ENCODE assay signal across 20 cellular contexts in genomic region chr6:41975276-41975675, GRCh38. TPM values are rescaled to one million over a fixed set of nuclear protein-coding genes. Genes with fewer than 3 reads are reported as not detected.
DNase-seq lines count a peak whose midpoint lies in the region; ATAC-seq lines count a peak whose summit lies in the region.
"Had no signal": no experiment of that assay in that cellular context is flagged by ENCODE, and none has a peak within 500 bp of the region (broad histone marks: within the 10 kb centered on the region; RNA-seq: fewer than 3 reads in every experiment).

No MANE protein-coding gene starts in this region.

- peak overlapping the region; percentile 3 for H3K9ac ChIP-seq in trophoblast cell (ENCODE audit: low read length)

- no peak for ATAC-seq in Right ventricle myocardium superior (ENCODE audit: poor library complexity)
- no peak for ATAC-seq in GM21723 (IDR thresholded peaks at IDR 0.05; ENCODE audit: unreplicated experiment)
- ATAC-seq: activated CD4-positive, CD25-positive, alpha-beta regulatory T cell treated with anti-CD3 and anti-CD28 coated beads, Interleukin-2, amount 50 U/mL, for 24 hours; gastrocnemius medialis; SK-N-SH treated with all-trans-retinoic acid at 6 μM for 48 hours; upper lobe of right lung had no signal

- H3K4ac ChIP-seq in trophoblast cell (ENCODE audit: low read depth, low read length): no peak overlapping the region

- peaks cover 19% of the 10 kb centered on the region for H3K36me3 Mint-ChIP-seq in activated CD4-positive, alpha-beta T cell treated with anti-CD3 and anti-CD28 coated beads, Interleukin-2, amount 10 ng/mL, durations not matched to agents 24 days and 14 days (ENCODE audit: low read depth)
- no peaks in the 10 kb centered on the region for H3K36me3 Mint-ChIP-seq in IgD-negative memory B cell
- peaks cover 17% of the 10 kb centered on the region for H3K36me3 Mint-ChIP-seq in activated naive CD8-positive, alpha-beta T cell treated with anti-CD3 and anti-CD28 coated beads for 36 hours

- H3K4me1 Mint-ChIP-seq in activated CD4-positive, alpha-beta T cell treated with anti-CD3 and anti-CD28 coated beads, Interleukin-2, amount 10 ng/mL, durations not matched to agents 24 days and 14 days: peaks cover 48% of the 10 kb centered on the region
- H3K4me1 Mint-ChIP-seq in IgD-negative memory B cell: peaks cover 32 to 52% (median 43%) of the 10 kb centered on the region in 3 donors
- H3K4me1 Mint-ChIP-seq in activated naive CD8-positive, alpha-beta T cell treated with anti-CD3 and anti-CD28 coated beads for 36 hours: peaks cover 73% of the 10 kb centered on the region

- no peak overlapping the region for H4K12ac ChIP-seq in trophoblast cell (ENCODE audit: low read depth, low read length)

- H2BK5ac ChIP-seq in trophoblast cell (ENCODE audit: low read depth, low read length, poor library complexity): no peak overlapping the region

- DNase-seq in activated CD4-positive, alpha-beta T cell treated with anti-CD3 and anti-CD28 coated beads, Interleukin-2, amount 10 ng/mL, durations not matched to agents 24 days and 14 days: no peak
- DNase-seq in activated CD4-positive, alpha-beta T cell treated with anti-CD3 and anti-CD28 coated beads for 1 hour: no peak
- DNase-seq in activated naive CD8-positive, alpha-beta T cell treated with anti-CD3 and anti-CD28 coated beads for 36 hours: no peak
- DNase-seq in trophoblast cell (no peak), NCI-H146 treated with DMSO at 0.1 percent for 48 hours (lab: John Stamatoyannopoulos, UW; ENCODE audit: unreplicated experiment) (no peak), Right ventricle myocardium superior (no peak)
- DNase-seq: 8988T; C1 segment of cervical spinal cord; cerebellar nuclear complex; gastrocnemius medialis; KG1; NCI-H2081 treated with DMSO at 0.1 percent for 48 hours; stimulated activated CD4-positive, alpha-beta T cell treated with anti-CD3 and anti-CD28 coated beads, Interleukin-1b, Interleukin-23, amount 100 ng/mL, for 48 hours; upper lobe of right lung had no signal

- peak overlapping the region; percentile 73 for H3K27ac Mint-ChIP-seq in activated CD4-positive, alpha-beta T cell treated with anti-CD3 and anti-CD28 coated beads, Interleukin-2, amount 10 ng/mL, durations not matched to agents 24 days and 14 days
- peak overlapping the region; percentile 25 to 82 (median 32) for H3K27ac Mint-ChIP-seq in IgD-negative memory B cell
- peak overlapping the region; percentile 87 for H3K27ac Mint-ChIP-seq in activated naive CD8-positive, alpha-beta T cell treated with anti-CD3 and anti-CD28 coated beads for 36 hours

- H2BK120ac ChIP-seq in trophoblast cell (ENCODE audit: insufficient read depth, low read length, poor library complexity): no peak overlapping the region

- no peak overlapping the region for H2AFZ ChIP-seq in trophoblast cell (ENCODE audit: insufficient read depth, low read length, poor library complexity)

- no peak overlapping the region for H4K91ac ChIP-seq in trophoblast cell (ENCODE audit: low read depth, low read length)

- H3K18ac ChIP-seq in trophoblast cell (ENCODE audit: low read length): no peak overlapping the region

- H3K27me3 Mint-ChIP-seq in activated CD4-positive, alpha-beta T cell treated with anti-CD3 and anti-CD28 coated beads, Interleukin-2, amount 10 ng/mL, durations not matched to agents 24 days and 14 days: no peaks in the 10 kb centered on the region
- H3K27me3 Mint-ChIP-seq in IgD-negative memory B cell: no peaks in the 10 kb centered on the region
- H3K27me3 Mint-ChIP-seq in activated naive CD8-positive, alpha-beta T cell treated with anti-CD3 and anti-CD28 coated beads for 36 hours: no peaks in the 10 kb centered on the region

- WGBS in trophoblast cell (ENCODE audit: extremely low coverage, insufficient coverage, insufficient read length): no CpG with 5 or more reads among the region's 4 CpGs

- peak overlapping the region; percentile 29 for H3K14ac ChIP-seq in trophoblast cell (ENCODE audit: low read length)

- intact Hi-C loops in activated CD4-positive, alpha-beta T cell treated with anti-CD3 and anti-CD28 coated beads, Interleukin-2, amount 10 ng/mL, durations not matched to agents 24 days and 14 days (cut with micrococcal nuclease): loop anchor here (5.0 kb wide), 1 partner anchor 37 kb away; no protein-coding TSS in a partner anchor
- intact Hi-C loops in Right ventricle myocardium superior (cut with DNase I): no loop called here

- peaks cover 3 to 4% of the 10 kb centered on the region in 2 experiments for H3K4me1 ChIP-seq in trophoblast cell (ENCODE audit: control insufficient read depth in 1 of 2, insufficient read depth in 2 of 2, low read length in 2 of 2)
- H3K4me1 ChIP-seq: ascending aorta had no signal

- peak overlapping the region; percentile 28 for H3K4me3 Mint-ChIP-seq in activated CD4-positive, alpha-beta T cell treated with anti-CD3 and anti-CD28 coated beads, Interleukin-2, amount 10 ng/mL, durations not matched to agents 24 days and 14 days
- H3K4me3 Mint-ChIP-seq in IgD-negative memory B cell: peak overlapping the region in 3 of 4 donors; percentile 17 to 60 (median 37)
- H3K4me3 Mint-ChIP-seq in activated naive CD8-positive, alpha-beta T cell treated with anti-CD3 and anti-CD28 coated beads for 36 hours: peak overlapping the region; percentile 72
- H3K4me3 Mint-ChIP-seq: neural crest cell had no signal

- H3K79me1 ChIP-seq in trophoblast cell (ENCODE audit: low read length): no peaks in the 10 kb centered on the region

- no peaks in the 10 kb centered on the region for H3K79me2 ChIP-seq in trophoblast cell (ENCODE audit: control insufficient read depth, insufficient read depth, low read length, poor library complexity)

- no peak overlapping the region for H3K4me3 ChIP-seq in trophoblast cell (ENCODE audit: low read depth, low read length)
- H3K4me3 ChIP-seq: ascending aorta, gastrocnemius medialis, upper lobe of right lung had no signal

- no peak overlapping the region for H3K27ac ChIP-seq in trophoblast cell (ENCODE audit: low read depth, low read length)
- H3K27ac ChIP-seq: ascending aorta, gastrocnemius medialis, upper lobe of right lung had no signal

- H3K27me3 ChIP-seq in trophoblast cell (ENCODE audit: insufficient read depth, low read length): no peaks in the 10 kb centered on the region
- H3K27me3 ChIP-seq: ascending aorta, gastrocnemius medialis, upper lobe of right lung had no signal

- no peak overlapping the region for H3K23ac ChIP-seq in trophoblast cell (ENCODE audit: low read length)

- no peak overlapping the region for H3K4me2 ChIP-seq in trophoblast cell (ENCODE audit: low read length)

- no peaks in the 10 kb centered on the region for H3K9me3 Mint-ChIP-seq in activated CD4-positive, alpha-beta T cell treated with anti-CD3 and anti-CD28 coated beads, Interleukin-2, amount 10 ng/mL, durations not matched to agents 24 days and 14 days
- H3K9me3 Mint-ChIP-seq in IgD-negative memory B cell: no peaks in the 10 kb centered on the region
- peaks cover 2% of the 10 kb centered on the region for H3K9me3 Mint-ChIP-seq in activated naive CD8-positive, alpha-beta T cell treated with anti-CD3 and anti-CD28 coated beads for 36 hours
- H3K9me3 Mint-ChIP-seq: neural crest cell had no signal

- H2BK12ac ChIP-seq in trophoblast cell (ENCODE audit: low read length): peak overlapping the region; percentile 24

- H3K9me3 ChIP-seq in trophoblast cell (ENCODE audit: insufficient read depth, low read depth, low read length): no peaks in the 10 kb centered on the region
- H3K9me3 ChIP-seq: ascending aorta, gastrocnemius medialis, upper lobe of right lung had no signal

- H3K36me3 ChIP-seq in trophoblast cell (ENCODE audit: control insufficient read depth in 1 of 2, insufficient read depth in 2 of 2, low read length in 2 of 2): no peaks in the 10 kb centered on the region
- H3K36me3 ChIP-seq: ascending aorta, gastrocnemius medialis, upper lobe of right lung had no signal

- no peak overlapping the region for H4K8ac ChIP-seq in trophoblast cell (ENCODE audit: low read depth, low read length)

- H2AK5ac ChIP-seq in trophoblast cell (ENCODE audit: low read length): no peak overlapping the region

RNA-seq across cellular contexts. Expression of gene CCND3, which starts 33.7 kb away (rescaled TPM):
- 483 and 491 TPM in 2 replicates for total RNA-seq in activated CD4-positive, alpha-beta T cell treated with anti-CD3 and anti-CD28 coated beads, Interleukin-2, amount 10 ng/mL, durations not matched to agents 24 days and 14 days
- 309 TPM for polyA plus RNA-seq in IgD-negative memory B cell
- 100 to 1,000 TPM; 396 to 403 TPM for total RNA-seq in activated naive CD8-positive, alpha-beta T cell treated with anti-CD3 and anti-CD28 coated beads for 36 hours
- polyA plus RNA-seq in trophoblast cell (2013): 46.7 and 49.4 TPM in 2 replicates
- total RNA-seq in Right ventricle myocardium superior: 42.3 TPM

RNA-seq across cellular contexts. Expression of gene BYSL, which starts 54.0 kb away (rescaled TPM):
- total RNA-seq in activated CD4-positive, alpha-beta T cell treated with anti-CD3 and anti-CD28 coated beads, Interleukin-2, amount 10 ng/mL, durations not matched to agents 24 days and 14 days: 79.6 and 81.4 TPM in 2 replicates
- polyA plus RNA-seq in IgD-negative memory B cell: 9.6 TPM
- 10 to 100 TPM; 75.7 to 79.1 TPM for total RNA-seq in activated naive CD8-positive, alpha-beta T cell treated with anti-CD3 and anti-CD28 coated beads for 36 hours
- polyA plus RNA-seq in trophoblast cell (2013): 23.5 and 24.5 TPM in 2 replicates
- 9.0 TPM for total RNA-seq in Right ventricle myocardium superior

RNA-seq across cellular contexts. Expression of gene MED20, which starts 54.3 kb away (rescaled TPM):
- total RNA-seq in activated CD4-positive, alpha-beta T cell treated with anti-CD3 and anti-CD28 coated beads, Interleukin-2, amount 10 ng/mL, durations not matched to agents 24 days and 14 days: 21.9 and 22.8 TPM in 2 replicates
- polyA plus RNA-seq in IgD-negative memory B cell: 9.8 TPM
- total RNA-seq in activated naive CD8-positive, alpha-beta T cell treated with anti-CD3 and anti-CD28 coated beads for 36 hours: 10 to 100 TPM; 19.8 to 22.3 TPM
- polyA plus RNA-seq in trophoblast cell (2013): 17.8 and 19.4 TPM in 2 replicates
- total RNA-seq in Right ventricle myocardium superior: 19.8 TPM

Comparison
In these comparisons a context has a peak if more than half of its experiments do, and no peak if none do; other contexts are left out.
1. H3K27ac Mint-ChIP-seq: peak in every context shown above with its lines; median percentile 87 in activated naive CD8-positive, alpha-beta T cell treated with anti-CD3 and anti-CD28 coated beads for 36 hours; 73 in activated CD4-positive, alpha-beta T cell treated with anti-CD3 and anti-CD28 coated beads, Interleukin-2, amount 10 ng/mL, durations not matched to agents 24 days and 14 days; 32 in IgD-negative memory B cell.